ENCODE assay signal across 2 cellular contexts in the genomic region with DNA sequence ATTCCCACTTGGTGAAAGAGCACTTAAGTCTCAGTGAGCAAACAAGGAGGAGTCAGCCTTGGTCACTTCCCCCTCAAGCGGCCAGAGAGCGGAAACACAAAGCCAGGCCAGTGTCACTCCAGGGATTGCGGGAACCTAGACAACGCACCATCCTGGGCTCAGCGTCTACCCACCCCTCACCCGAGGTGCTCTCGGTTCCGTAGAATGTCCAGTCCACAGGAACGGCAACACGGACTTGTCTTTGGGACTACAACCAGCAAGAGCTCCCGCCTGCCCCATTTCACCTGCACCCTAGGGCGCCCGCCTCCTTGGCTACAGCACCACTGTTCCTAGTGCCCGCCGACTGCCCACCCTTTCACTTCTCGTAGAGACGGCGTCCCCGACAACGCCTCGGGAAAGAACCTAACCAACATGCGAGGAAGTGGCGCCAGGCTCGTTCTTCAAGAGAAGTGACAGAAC.
TF ChIP-seq lines count a peak whose summit lies in the region.

No MANE protein-coding gene starts in this region.

TF ChIP-seq in WTC11, 78 proteins besides CTCF, POLR2A, EP300 and RAD21:
- TF ChIP-seq JUN (CRISPR knock-in tag; IDR thresholded peaks at IDR 0.05) (0 out of 2 replicates have a peak, but pooled peaks have one; percentile 60), NR1H2 (CRISPR knock-in tag; IDR thresholded peaks at IDR 0.05) (no peak), ZNF317 (CRISPR knock-in tag; IDR thresholded peaks at IDR 0.05; ENCODE audit: borderline replicate concordance, low read depth) (no peak), TEAD1 (CRISPR knock-in tag; IDR thresholded peaks at IDR 0.05) (0 out of 2 replicates have a peak, but pooled peaks have one; percentile 27), MXD4 (CRISPR knock-in tag; IDR thresholded peaks at IDR 0.05; ENCODE audit: borderline replicate concordance) (no peak), TEAD4 (CRISPR knock-in tag; IDR thresholded peaks at IDR 0.05) (0 out of 2 replicates have a peak, but pooled peaks have one; percentile 36), HMGA2 (CRISPR knock-in tag; IDR thresholded peaks at IDR 0.05) (no peak), FOXJ3 (CRISPR knock-in tag; IDR thresholded peaks at IDR 0.05; ENCODE audit: borderline replicate concordance) (no peak)

TF ChIP-seq in H1, 55 proteins besides CTCF, POLR2A, EP300 and RAD21:
- TF ChIP-seq TCF12 (IDR thresholded peaks at IDR 0.05; ENCODE audit: low read depth, low read length) = no peak
- no peak for TF ChIP-seq FOSL1 (IDR thresholded peaks at IDR 0.05; ENCODE audit: insufficient read depth, low read depth, low read length)
- no peak for TF ChIP-seq RFX5 (IDR thresholded peaks at IDR 0.05; ENCODE audit: borderline replicate concordance, low read depth, low read length)
- no peak for TF ChIP-seq SIX5 (IDR thresholded peaks at IDR 0.05; ENCODE audit: low read depth, low read length)
- TF ChIP-seq POU5F1 (IDR thresholded peaks at IDR 0.05; ENCODE audit: low read depth, low read length) = no peak
- TF ChIP-seq JUN (IDR thresholded peaks at IDR 0.05; ENCODE audit: low read depth, low read length) = no peak
- TF ChIP-seq SIN3A (conservative IDR thresholded peaks at IDR 0.05 in 1 of 2, IDR thresholded peaks at IDR 0.05 in 1 of 2; ENCODE audit: low read depth in 1 of 2, low read length in 2 of 2) = peak in 1 of 2 experiments; percentile 87; a peak in 2 of 4 replicates
- TF ChIP-seq SAP30 (IDR thresholded peaks at IDR 0.05; ENCODE audit: insufficient read depth, insufficient replicate concordance, low read length) = peak; percentile 91
- 0 out of 2 replicates have a peak, but pooled peaks have one; percentile 6 for TF ChIP-seq PHF8 (conservative IDR thresholded peaks at IDR 0.05; ENCODE audit: low read depth, low read length)
- no peak for TF ChIP-seq SRF (IDR thresholded peaks at IDR 0.05; ENCODE audit: low read depth, low read length)
